21 cellular contexts compared by ENCODE assay signal in the genomic region with DNA sequence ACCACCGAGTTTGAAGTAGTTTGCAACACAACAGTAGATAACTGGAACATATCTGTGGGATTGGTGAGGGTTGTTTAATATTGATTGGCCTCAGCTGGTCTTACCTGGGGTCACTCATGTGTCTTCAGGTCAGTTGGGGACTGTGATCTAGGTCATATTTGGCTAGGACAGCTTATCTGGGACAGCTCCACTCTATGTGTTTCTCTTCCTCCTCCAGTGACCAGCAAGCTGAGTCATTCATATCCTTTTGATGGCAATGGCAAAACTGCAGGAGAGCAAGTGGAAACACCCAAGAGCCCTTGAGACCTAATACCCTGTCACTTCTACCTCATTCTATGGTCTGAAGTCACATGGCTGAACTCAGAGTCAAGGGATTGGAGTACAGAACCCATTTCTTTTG. TPM values are rescaled to one million over a fixed set of nuclear protein-coding genes. Genes with fewer than 3 reads are reported as not detected.
DNase-seq lines count a peak whose midpoint lies in the region; ATAC-seq lines count a peak whose summit lies in the region.
"Not testable (repeated sequence)": the region's sequence is repeated elsewhere in the genome, so short reads cannot be mapped to it uniquely, and the experiment has no call there.
"Had no signal": no experiment of that assay in that cellular context is flagged by ENCODE, and none has a peak within 500 bp of the region (broad histone marks: within the 10 kb centered on the region; RNA-seq: fewer than 3 reads in every experiment).

No MANE protein-coding gene starts in this region.

- POLR2A ChIA-PET in naive thymus-derived CD4-positive, alpha-beta T cell (lab: Charles Lee) = not testable (repeated sequence)

- not testable (repeated sequence) for H3K27ac Mint-ChIP-seq in activated CD4-positive, alpha-beta T cell treated with anti-CD3 and anti-CD28 coated beads, Interleukin-2, amount 10 ng/mL, durations not matched to agents 24 days and 14 days; naive thymus-derived CD4-positive, alpha-beta T cell

- H3K4me1 Mint-ChIP-seq in activated CD4-positive, alpha-beta T cell treated with anti-CD3 and anti-CD28 coated beads, Interleukin-2, amount 10 ng/mL, durations not matched to agents 24 days and 14 days; naive thymus-derived CD4-positive, alpha-beta T cell: not testable (repeated sequence)

- H3K4me3 Mint-ChIP-seq in activated CD4-positive, alpha-beta T cell treated with anti-CD3 and anti-CD28 coated beads, Interleukin-2, amount 10 ng/mL, durations not matched to agents 24 days and 14 days; naive thymus-derived CD4-positive, alpha-beta T cell: not testable (repeated sequence)

- ATAC-seq in GM18499 (IDR thresholded peaks at IDR 0.05; ENCODE audit: insufficient read depth, unreplicated experiment) (peak; percentile 47), GM18870 (IDR thresholded peaks at IDR 0.05; ENCODE audit: unreplicated experiment) (peak; percentile 49), GM21360 (IDR thresholded peaks at IDR 0.05; ENCODE audit: unreplicated experiment) (peak; percentile 53), HG02588 (IDR thresholded peaks at IDR 0.05; ENCODE audit: unreplicated experiment) (peak; percentile 57), HG02973 (IDR thresholded peaks at IDR 0.05; ENCODE audit: unreplicated experiment) (peak; percentile 35), HG03342 (IDR thresholded peaks at IDR 0.05; ENCODE audit: unreplicated experiment) (peak; percentile 40)
- ATAC-seq in naive thymus-derived CD4-positive, alpha-beta T cell = peak; percentile 42

- not testable (repeated sequence) for H3K4me1 ChIP-seq in naive thymus-derived CD4-positive, alpha-beta T cell (ENCODE audit: control insufficient read depth in 2 of 2, insufficient read depth in 2 of 2, low read length in 2 of 2)

- not testable (repeated sequence) for H3K36me3 ChIP-seq in naive thymus-derived CD4-positive, alpha-beta T cell (ENCODE audit: control insufficient read depth in 2 of 3, insufficient read depth in 3 of 3, low read length in 3 of 3)

- H3K27me3 ChIP-seq in naive thymus-derived CD4-positive, alpha-beta T cell (ENCODE audit: control insufficient read depth in 2 of 2, insufficient read depth in 2 of 2, low read length in 2 of 2) = not testable (repeated sequence)

- peak; percentile 15 for DNase-seq in activated CD4-positive, alpha-beta T cell treated with anti-CD3 and anti-CD28 coated beads, Interleukin-2, amount 10 ng/mL, durations not matched to agents 24 days and 14 days
- DNase-seq in naive thymus-derived CD4-positive, alpha-beta T cell = not testable (repeated sequence)

- not testable (repeated sequence) for H3K4me3 ChIP-seq in naive thymus-derived CD4-positive, alpha-beta T cell (ENCODE audit: low read length)

- CTCF ChIA-PET in naive thymus-derived CD4-positive, alpha-beta T cell (lab: Charles Lee) = not testable (repeated sequence)

- H3K36me3 Mint-ChIP-seq in activated CD4-positive, alpha-beta T cell treated with anti-CD3 and anti-CD28 coated beads, Interleukin-2, amount 10 ng/mL, durations not matched to agents 24 days and 14 days (ENCODE audit: low read depth); naive thymus-derived CD4-positive, alpha-beta T cell: not testable (repeated sequence)

- H3K9me3 ChIP-seq in naive thymus-derived CD4-positive, alpha-beta T cell (ENCODE audit: control insufficient read depth in 2 of 3, low read length in 3 of 3) = not testable (repeated sequence)

- not testable (repeated sequence) for H3K27ac ChIP-seq in naive thymus-derived CD4-positive, alpha-beta T cell (ENCODE audit: low read depth, low read length)

- intact Hi-C loops in activated CD4-positive, alpha-beta T cell treated with anti-CD3 and anti-CD28 coated beads, Interleukin-2, amount 10 ng/mL, durations not matched to agents 24 days and 14 days (cut with micrococcal nuclease); naive thymus-derived CD4-positive, alpha-beta T cell (cut with micrococcal nuclease): not testable (repeated sequence)

- not testable (repeated sequence) for H3K27me3 Mint-ChIP-seq in activated CD4-positive, alpha-beta T cell treated with anti-CD3 and anti-CD28 coated beads, Interleukin-2, amount 10 ng/mL, durations not matched to agents 24 days and 14 days
- H3K27me3 Mint-ChIP-seq in naive thymus-derived CD4-positive, alpha-beta T cell = peaks cover 8 to 40% (median 22%) of the 10 kb centered on the region in 5 donors

- H3K9me3 Mint-ChIP-seq in activated CD4-positive, alpha-beta T cell treated with anti-CD3 and anti-CD28 coated beads, Interleukin-2, amount 10 ng/mL, durations not matched to agents 24 days and 14 days = not testable (repeated sequence)
- peaks cover 0 to 12% (median 4%) of the 10 kb centered on the region in 11 donors for H3K9me3 Mint-ChIP-seq in naive thymus-derived CD4-positive, alpha-beta T cell

RNA-seq across cellular contexts. Expression of a gene that starts 5.8 kb away (rescaled TPM):
- not detected in 2 replicates for total RNA-seq in activated CD4-positive, alpha-beta T cell treated with anti-CD3 and anti-CD28 coated beads, Interleukin-2, amount 10 ng/mL, durations not matched to agents 24 days and 14 days
- not detected for total RNA-seq in naive thymus-derived CD4-positive, alpha-beta T cell
- polyA plus RNA-seq in naive thymus-derived CD4-positive, alpha-beta T cell = not detected
- total RNA-seq: breast epithelium, epithelial cell of proximal tubule, G401, HT-29, K562, kidney epithelial cell, mammary epithelial cell, MCF 10A, Peyer's patch, right atrium auricular region, SJCRH30, spleen, urinary bladder had no signal
- polyA plus RNA-seq: K562, mammary epithelial cell, spleen, urinary bladder had no signal
